33 cellular contexts compared by ENCODE assay signal in genomic region chr3:122835590-122835989, GRCh38.
"Had no signal": no experiment of that assay in that cellular context is flagged by ENCODE, and none has a peak within 500 bp of the region (broad histone marks: within the 10 kb centered on the region; RNA-seq: fewer than 3 reads in every experiment).

No MANE protein-coding gene starts in this region.

- H3K9me3 ChIP-seq: adrenal gland, body of pancreas, breast epithelium had no signal

- H3K4me1 ChIP-seq: adrenal gland, body of pancreas, breast epithelium had no signal

- H3K4me3 ChIP-seq: adrenal gland, body of pancreas, breast epithelium had no signal

- H3K27me3 ChIP-seq: adrenal gland, body of pancreas, brain microvascular endothelial cell, breast epithelium had no signal

- H3K27ac ChIP-seq: adrenal gland, body of pancreas, brain microvascular endothelial cell, breast epithelium, VCaP had no signal

- ATAC-seq: activated CD8-positive, alpha-beta T cell treated with anti-CD3 and anti-CD28 coated beads for 36 hours; activated naive CD4-positive, alpha-beta T cell treated with anti-CD3 and anti-CD28 coated beads, Interleukin-2, amount 50 U/mL, for 72 hours; activated T-cell treated with anti-CD3 and anti-CD28 coated beads, Interleukin-2, amount 50 U/mL, for 4 hours; activated T-cell treated with anti-CD3 and anti-CD28 coated beads, Interleukin-2, amount 50 U/mL, for 72 hours; activated T-helper 17 cell treated with anti-CD3 and anti-CD28 coated beads, Interleukin-2, amount 50 U/mL, for 72 hours; body of pancreas had no signal

- H3K36me3 ChIP-seq: adrenal gland, brain microvascular endothelial cell, breast epithelium had no signal

- FAIRE-seq: astrocyte, TTC549 had no signal

- DNase-seq: activated B cell treated with CpG ODN at 0.5 μM for 24 hours; activated CD4-positive, alpha-beta memory T cell treated with anti-CD3 and anti-CD28 coated beads for 36 hours; activated CD4-positive, alpha-beta T cell treated with anti-CD3 and anti-CD28 coated beads for 4 hours; activated CD4-positive, alpha-beta T cell treated with anti-CD3 and anti-CD28 coated beads, Interleukin-2, amount 10 ng/mL, durations not matched to agents 24 days and 14 days; activated CD4-positive, alpha-beta T cell treated with anti-CD3 and anti-CD28 coated beads, Interleukin-2, amount 50 U/mL, for 1 hour; activated CD4-positive, alpha-beta T cell treated with anti-CD3 and anti-CD28 coated beads, Interleukin-2, amount 50 U/mL, for 4 hours; activated CD4-positive, CD25-positive, alpha-beta regulatory T cell treated with anti-CD3 and anti-CD28 coated beads, Interleukin-2, amount 50 U/mL, for 72 hours; activated CD8-positive, alpha-beta memory T cell treated with anti-CD3 and anti-CD28 coated beads, Interleukin-2, amount 50 U/mL, for 4 hours; activated CD8-positive, alpha-beta T cell treated with anti-CD3 and anti-CD28 coated beads for 36 hours; activated effector memory CD4-positive, alpha-beta T cell treated with anti-CD3 and anti-CD28 coated beads, Interleukin-2, amount 50 U/mL, for 16 hours; activated gamma-delta T cell treated with Interleukin-2 at 50 U/mL for 16 hours; activated naive CD4-positive, alpha-beta T cell; activated naive CD4-positive, alpha-beta T cell treated with anti-CD3 and anti-CD28 coated beads for 36 hours; activated naive CD4-positive, alpha-beta T cell treated with anti-CD3 and anti-CD28 coated beads, Interleukin-2, amount 50 U/mL, for 16 hours; activated naive CD8-positive, alpha-beta T cell treated with anti-CD3 and anti-CD28 coated beads for 36 hours; activated T-cell treated with anti-CD3 and anti-CD28 coated beads for 4 hours; activated T-cell treated with anti-CD3 and anti-CD28 coated beads, Interleukin-2, amount 50 U/mL, for 1 hour; activated T-cell treated with anti-CD3 and anti-CD28 coated beads, Interleukin-2, amount 50 U/mL, for 4 hours; activated T-cell treated with anti-CD3 and anti-CD28 coated beads, Interleukin-2, amount 50 U/mL, for 72 hours; adrenal gland; amniotic stem cell; aorta; body of pancreas; brain microvascular endothelial cell; central memory CD4-positive, alpha-beta T cell; T-helper 2 cell; T-helper 9 cell had no signal
